Comparison of ENCODE assay signal across 27 cellular contexts in the genomic region with DNA sequence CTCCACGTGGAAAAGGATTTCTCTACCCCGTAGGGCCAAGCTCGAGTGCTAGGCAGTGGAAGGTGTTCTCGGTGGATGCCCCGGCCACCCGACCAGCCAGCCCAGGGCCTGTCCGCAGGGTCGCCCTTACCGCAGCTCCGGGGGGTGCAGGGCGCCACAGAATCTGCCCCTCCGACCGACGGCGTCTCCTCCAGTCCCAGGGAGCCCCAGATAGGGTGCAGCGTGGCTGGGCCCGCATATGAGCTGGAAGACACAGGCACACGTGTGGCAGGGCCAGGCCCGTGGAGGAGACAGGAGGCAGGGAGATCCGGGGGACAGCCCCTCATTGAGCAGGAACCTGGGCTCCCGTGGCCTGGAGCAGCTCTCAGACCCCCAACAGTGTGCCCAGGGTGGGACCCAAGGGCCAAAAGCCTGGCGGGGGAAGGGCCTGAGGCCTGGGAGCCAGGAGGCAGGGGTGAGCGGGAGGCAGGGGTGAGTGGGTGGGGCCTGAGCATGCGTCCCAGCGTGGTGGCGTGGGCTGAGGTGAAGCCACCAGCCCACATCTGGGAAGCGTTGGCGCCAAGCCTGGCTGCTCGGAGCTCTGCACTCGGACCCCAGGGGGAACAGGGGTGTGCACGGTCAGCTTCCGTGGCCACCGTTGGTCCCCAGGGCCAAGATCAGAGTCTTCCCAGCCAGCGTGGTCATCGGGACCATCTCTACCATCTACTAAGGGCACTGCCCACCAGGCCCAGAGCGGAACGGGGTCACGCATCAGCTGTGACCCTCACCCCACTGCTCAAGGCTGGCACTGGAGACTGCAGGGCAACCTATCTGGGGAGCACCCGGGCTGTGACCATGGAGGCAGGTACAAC. TPM values are rescaled to one million over a fixed set of nuclear protein-coding genes. Genes with fewer than 3 reads are reported as not detected.
"Had no signal": no experiment of that assay in that cellular context is flagged by ENCODE, and none has a peak within 500 bp of the region (broad histone marks: within the 10 kb centered on the region; RNA-seq: fewer than 3 reads in every experiment).

No MANE protein-coding gene starts in this region.

- FAIRE-seq: endothelial cell of umbilical vein, kidney had no signal

- H3K4me3 ChIP-seq: cardiac muscle cell, coronary artery, tibial nerve had no signal

- DNase-seq: activated CD4-positive, alpha-beta T cell treated with anti-CD3 and anti-CD28 coated beads, Interleukin-2, amount 50 U/mL, for 4 hours; activated naive CD4-positive, alpha-beta T cell; activated T-cell treated with anti-CD3 and anti-CD28 coated beads for 4 hours; activated T-cell treated with anti-CD3 and anti-CD28 coated beads, Interleukin-2, amount 50 U/mL, for 72 hours; anterior cingulate cortex; cerebellar nuclear complex; head of caudate nucleus; hypothalamus; immature natural killer cell; kidney; mammary epithelial cell; midbrain; naive thymus-derived CD8-positive, alpha-beta T cell; occipital lobe; posterior cingulate gyrus; stimulated activated naive CD4-positive, alpha-beta T cell treated with Interleukin-2 at 50 U/mL for 16 hours; T-cell had no signal

- H3K27me3 ChIP-seq: cardiac muscle cell had no signal

- H3K27ac ChIP-seq: cardiac muscle cell, coronary artery, tibial nerve had no signal

- H3K36me3 ChIP-seq: cardiac muscle cell, tibial nerve had no signal

- H3K9me3 ChIP-seq: tibial nerve had no signal

- ATAC-seq: activated naive CD4-positive, alpha-beta T cell treated with anti-CD3 and anti-CD28 coated beads, Interleukin-2, amount 50 U/mL, for 72 hours; activated T-cell treated with anti-CD3 and anti-CD28 coated beads, Interleukin-2, amount 50 U/mL, for 72 hours; left colon; naive thymus-derived CD8-positive, alpha-beta T cell; right cardiac atrium; T-cell had no signal

RNA-seq across cellular contexts. Expression of a gene that starts 22.2 kb away (rescaled TPM):
- total RNA-seq: activated T-cell treated with anti-CD3 and anti-CD28 coated beads, Interleukin-2, amount 50 U/mL, for 72 hours; endothelial cell of umbilical vein; fibroblast of lung; naive thymus-derived CD8-positive, alpha-beta T cell; right cardiac atrium had no signal
- polyA plus RNA-seq: endothelial cell of umbilical vein; esophagus; fibroblast of lung; immature natural killer cell; liver; mammary epithelial cell; naive thymus-derived CD8-positive, alpha-beta T cell; right cardiac atrium had no signal
